Comparison of ENCODE assay signal across 1 cellular context in genomic region chr1:206935491-206936067, GRCh38.
TF ChIP-seq lines count a peak whose summit lies in the region.

No MANE protein-coding gene starts in this region.

TF ChIP-seq in IMR-90, 13 proteins besides CTCF, POLR2A, EP300 and RAD21:
- peak; percentile 38 for TF ChIP-seq SMC3 (IDR thresholded peaks at IDR 0.05; ENCODE audit: low read depth, low read length)
- no peak for TF ChIP-seq CEBPB (IDR thresholded peaks at IDR 0.05; ENCODE audit: low read depth, low read length)
TF ChIP-seq in IMR-90: peak in this region for 1.
